Comparison of ENCODE assay signal across 35 cellular contexts in genomic region chr12:54030442-54030801, GRCh38. TPM values are rescaled to one million over a fixed set of nuclear protein-coding genes. Genes with fewer than 3 reads are reported as not detected.
DNase-seq lines count a peak whose midpoint lies in the region; ATAC-seq, FAIRE-seq and TF ChIP-seq lines count a peak whose summit lies in the region.
"Had no signal": no experiment of that assay in that cellular context is flagged by ENCODE, and none has a peak within 500 bp of the region (broad histone marks: within the 10 kb centered on the region; RNA-seq: fewer than 3 reads in every experiment).

No MANE protein-coding gene starts in this region.

- peak overlapping the region; percentile 84 to 89 for H3K27ac ChIP-seq in breast epithelium
- H3K27ac ChIP-seq in mammary epithelial cell (ENCODE audit: insufficient read depth, low read depth, low read length) = no peak overlapping the region
- H3K27ac ChIP-seq in endothelial cell of umbilical vein (ENCODE audit: insufficient read depth, low read depth, low read length) = no peak overlapping the region
- H3K27ac ChIP-seq in neural progenitor cell = no peak overlapping the region
- peak overlapping the region; percentile 61 for H3K27ac ChIP-seq in upper lobe of right lung

- H2AFZ ChIP-seq in mammary epithelial cell (ENCODE audit: low read depth, low read length) (no peak overlapping the region), endothelial cell of umbilical vein (ENCODE audit: low read depth, low read length) (no peak overlapping the region), neural progenitor cell (replicated peaks) (no peak overlapping the region)

- in situ Hi-C loops in mammary epithelial cell (cut with MboI; ENCODE audit: low sequenced_read_pairs in 2 of 2) = no loop called here

- peaks cover 5 to 7% of the 10 kb centered on the region in 2 donors for H3K4me1 ChIP-seq in breast epithelium
- peaks cover 32% of the 10 kb centered on the region for H3K4me1 ChIP-seq in mammary epithelial cell (ENCODE audit: insufficient read depth, low read length)
- H3K4me1 ChIP-seq in endothelial cell of umbilical vein (ENCODE audit: control insufficient read depth, extremely low read depth, insufficient read depth, low read length) = no peaks in the 10 kb centered on the region
- no peaks in the 10 kb centered on the region for H3K4me1 ChIP-seq in neural progenitor cell
- H3K4me1 ChIP-seq in upper lobe of right lung = no peaks in the 10 kb centered on the region

- no peaks in the 10 kb centered on the region for H3K36me3 Mint-ChIP-seq in neural progenitor cell
- H3K36me3 Mint-ChIP-seq: activated naive CD8-positive, alpha-beta T cell had no signal

- no peaks in the 10 kb centered on the region for H3K27me3 ChIP-seq in breast epithelium
- no peaks in the 10 kb centered on the region for H3K27me3 ChIP-seq in mammary epithelial cell (ENCODE audit: insufficient read depth, low read length)
- H3K27me3 ChIP-seq in endothelial cell of umbilical vein (ENCODE audit: control insufficient read depth in 2 of 2, insufficient read depth in 2 of 2, low read length in 2 of 2) = peaks cover 86 to 92% of the 10 kb centered on the region in 2 experiments
- H3K27me3 ChIP-seq in neural progenitor cell = peaks cover 100% of the 10 kb centered on the region
- peaks cover 89% of the 10 kb centered on the region for H3K27me3 ChIP-seq in upper lobe of right lung

- H3F3A ChIP-seq in neural progenitor cell (ENCODE audit: low read depth) = no peaks in the 10 kb centered on the region

- intact Hi-C loops in breast epithelium (cut with DNase I; ENCODE audit: low total_unique reads) (no loop called here), mammary epithelial cell (cut with micrococcal nuclease) (no loop called here), endothelial cell of umbilical vein (cut with micrococcal nuclease) (no loop called here), upper lobe of right lung (cut with DNase I) (no loop called here)

- no peak overlapping the region for H3K27ac Mint-ChIP-seq in neural progenitor cell
- H3K27ac Mint-ChIP-seq: activated CD4-positive, alpha-beta memory T cell treated with anti-CD3 and anti-CD28 coated beads for 36 hours; activated naive CD8-positive, alpha-beta T cell; activated T-helper 2 cell treated with anti-CD3 and anti-CD28 coated beads, Interferon-gamma antibody, Interleukin-2, Interleukin-4, amounts not matched to agents 10 μg/mL and 5 μg/mL and 100 μg/mL, durations not matched to agents 14 hours and 24 hours and 36 hours; CD4-positive, alpha-beta T cell; dendritic cell treated with granulocyte-macrophage colony-stimulating factor and Interleukin-4, amounts not matched to agents 40 ng/mL and 50 ng/mL, for 4 days; HFFc6 had no signal

- no peaks in the 10 kb centered on the region for H3K4me1 Mint-ChIP-seq in neural progenitor cell

- peak overlapping the region; percentile 40 to 71 (median 59) for H3K4me3 ChIP-seq in breast epithelium
- no peak overlapping the region for H3K4me3 ChIP-seq in mammary epithelial cell (replicated peaks in 1 of 3; ENCODE audit: insufficient read depth in 1 of 3, low read depth in 2 of 3, low read length in 3 of 3)
- H3K4me3 ChIP-seq in endothelial cell of umbilical vein (replicated peaks in 1 of 3; ENCODE audit: insufficient read depth in 1 of 3, low read depth in 1 of 3, low read length in 3 of 3) = no peak overlapping the region
- H3K4me3 ChIP-seq in neural progenitor cell = no peak overlapping the region
- no peak overlapping the region for H3K4me3 ChIP-seq in upper lobe of right lung
- H3K4me3 ChIP-seq: GM12878, sigmoid colon had no signal

- H3K9me1 ChIP-seq in endothelial cell of umbilical vein (replicated peaks; ENCODE audit: control insufficient read depth, extremely low read depth, insufficient read depth, low read length) = no peaks in the 10 kb centered on the region

- H3K9me3 ChIP-seq in breast epithelium = no peaks in the 10 kb centered on the region
- no peaks in the 10 kb centered on the region for H3K9me3 ChIP-seq in mammary epithelial cell (replicated peaks; ENCODE audit: insufficient read depth, low read length)
- no peaks in the 10 kb centered on the region for H3K9me3 ChIP-seq in endothelial cell of umbilical vein (replicated peaks; ENCODE audit: control insufficient read depth, insufficient read depth, low read length)
- H3K9me3 ChIP-seq in neural progenitor cell (ENCODE audit: low read depth) = no peaks in the 10 kb centered on the region
- no peaks in the 10 kb centered on the region for H3K9me3 ChIP-seq in upper lobe of right lung
- H3K9me3 ChIP-seq: ascending aorta, sigmoid colon had no signal

- dilution Hi-C loops in mammary epithelial cell (cut with HindIII; ENCODE audit: low sequenced_read_pairs) (no loop called here), endothelial cell of umbilical vein (cut with MboI; ENCODE audit: extremely low pct_ligation_motif_present, low sequenced_read_pairs) (no loop called here)

- TF ChIP-seq POLR2A in breast epithelium (IDR thresholded peaks at IDR 0.05) (no peak), endothelial cell of umbilical vein (IDR thresholded peaks at IDR 0.05; ENCODE audit: low read depth, low read length) (no peak)

- ATAC-seq in upper lobe of right lung = no peak
- no peak for ATAC-seq in HG03175 (IDR thresholded peaks at IDR 0.05; ENCODE audit: unreplicated experiment)
- ATAC-seq: activated CD4-positive, CD25-positive, alpha-beta regulatory T cell treated with anti-CD3 and anti-CD28 coated beads, Interleukin-2, amount 50 U/mL, for 24 hours; GM12878 had no signal

- H3K27me3 Mint-ChIP-seq in neural progenitor cell (ENCODE audit: insufficient read depth, low read depth) = peaks cover 88% of the 10 kb centered on the region

- H3K9me3 Mint-ChIP-seq in neural progenitor cell = peaks cover 9% of the 10 kb centered on the region
- H3K9me3 Mint-ChIP-seq: activated T-helper 2 cell treated with anti-CD3 and anti-CD28 coated beads, Interferon-gamma antibody, Interleukin-2, Interleukin-4, amounts not matched to agents 10 μg/mL and 5 μg/mL and 100 μg/mL, durations not matched to agents 14 hours and 24 hours and 36 hours had no signal

- POLR2A ChIA-PET in endothelial cell of umbilical vein (lab: Charles Lee) = no interaction called here

- FAIRE-seq in endothelial cell of umbilical vein (lab: Jason Lieb, UNC) = no peak
- FAIRE-seq: GM12878, kidney had no signal

- CTCF ChIA-PET in mammary epithelial cell (lab: Charles Lee; ENCODE audit: low non-redundant PET) = no interaction called here
- CTCF ChIA-PET in endothelial cell of umbilical vein (lab: Charles Lee) = interaction anchor here (1.1 to 6.1 kb wide), 4 partner anchors 161 to 358 kb away, joined by 3 to 91 read pairs (median 58); no protein-coding TSS in a partner anchor

- WGBS in mammary epithelial cell (ENCODE audit: low coverage, missing lambda C conversion rate) = 87% methylated on average over 7 of the region's 7 CpGs

- no peak overlapping the region for H3K9ac ChIP-seq in mammary epithelial cell (ENCODE audit: insufficient read depth, low read length)
- H3K9ac ChIP-seq in endothelial cell of umbilical vein (replicated peaks; ENCODE audit: extremely low read depth, insufficient read depth, low read length) = no peak overlapping the region
- no peak overlapping the region for H3K9ac ChIP-seq in neural progenitor cell

- H4K20me1 ChIP-seq in mammary epithelial cell (ENCODE audit: insufficient read depth, low read length) = no peaks in the 10 kb centered on the region
- no peaks in the 10 kb centered on the region for H4K20me1 ChIP-seq in endothelial cell of umbilical vein (replicated peaks; ENCODE audit: control insufficient read depth, extremely low read depth, insufficient read depth, low read length)
- H4K20me1 ChIP-seq in neural progenitor cell (ENCODE audit: low read depth) = peaks cover 91% of the 10 kb centered on the region

- TF ChIP-seq CTCF in breast epithelium (IDR thresholded peaks at IDR 0.05) (no peak), mammary epithelial cell (conservative IDR thresholded peaks at IDR 0.05 in 1 of 2, IDR thresholded peaks at IDR 0.05 in 1 of 2; ENCODE audit: extremely low read depth in 1 of 2, insufficient read depth in 1 of 2, low read depth in 1 of 2, low read length in 2 of 2) (no peak), endothelial cell of umbilical vein (IDR thresholded peaks at IDR 0.05; ENCODE audit: extremely low read depth in 1 of 2, insufficient read depth in 1 of 2, low read depth in 1 of 2, low read length in 2 of 2) (no peak), neural progenitor cell (IDR thresholded peaks at IDR 0.05) (no peak), upper lobe of right lung (IDR thresholded peaks at IDR 0.05) (no peak)

- H3K4me3 Mint-ChIP-seq in neural progenitor cell = peak overlapping the region; percentile 33
- H3K4me3 Mint-ChIP-seq: activated CD4-positive, alpha-beta memory T cell treated with anti-CD3 and anti-CD28 coated beads for 36 hours; activated naive CD8-positive, alpha-beta T cell; CD4-positive, alpha-beta T cell; dendritic cell treated with granulocyte-macrophage colony-stimulating factor and Interleukin-4, amounts not matched to agents 40 ng/mL and 50 ng/mL, for 4 days; HFFc6 had no signal

- BruUV-seq in mammary epithelial cell (replicated peaks; lab: Mats Ljungman, UMichigan) = no TSS peak
- BruUV-seq in endothelial cell of umbilical vein (replicated peaks; lab: Mats Ljungman, UMichigan) = no TSS peak

- H3K4me2 ChIP-seq in mammary epithelial cell (ENCODE audit: insufficient read depth, low read depth, low read length) (no peak overlapping the region), endothelial cell of umbilical vein (ENCODE audit: insufficient read depth, low read length) (no peak overlapping the region), neural progenitor cell (no peak overlapping the region)

- H3K79me2 ChIP-seq in mammary epithelial cell (ENCODE audit: insufficient read depth, low read length) = peaks cover 28% of the 10 kb centered on the region
- H3K79me2 ChIP-seq in endothelial cell of umbilical vein (ENCODE audit: control insufficient read depth, insufficient read depth, low read length) = no peaks in the 10 kb centered on the region
- no peaks in the 10 kb centered on the region for H3K79me2 ChIP-seq in neural progenitor cell (ENCODE audit: low read depth)

- H3K36me3 ChIP-seq in breast epithelium (no peaks in the 10 kb centered on the region), mammary epithelial cell (ENCODE audit: insufficient read depth, low read length) (no peaks in the 10 kb centered on the region), endothelial cell of umbilical vein (ENCODE audit: control insufficient read depth in 2 of 2, extremely low read depth in 1 of 2, insufficient read depth in 2 of 2, low read length in 2 of 2) (no peaks in the 10 kb centered on the region), neural progenitor cell (no peaks in the 10 kb centered on the region), upper lobe of right lung (no peaks in the 10 kb centered on the region)
- H3K36me3 ChIP-seq: ascending aorta, sigmoid colon had no signal

- DNase-seq in breast epithelium (ENCODE audit: low spot score in 2 of 2) = no peak
- no peak for DNase-seq in mammary epithelial cell
- no peak for DNase-seq in endothelial cell of umbilical vein (ENCODE audit: low read depth, low spot score)
- DNase-seq in neural progenitor cell (ENCODE audit: low spot score) = no peak
- no peak for DNase-seq in upper lobe of right lung
- no peak for DNase-seq in GDM1 (lab: John Stamatoyannopoulos, UW)
- no peak for DNase-seq in NCI-H1105 treated with DMSO at 0.1 percent for 48 hours (lab: John Stamatoyannopoulos, UW)
- DNase-seq: activated CD4-positive, alpha-beta memory T cell treated with anti-CD3 and anti-CD28 coated beads for 36 hours; activated CD8-positive, alpha-beta memory T cell treated with anti-CD3 and anti-CD28 coated beads, Interleukin-2, amount 50 U/mL, for 4 hours; AML-193; CD4-positive, alpha-beta T cell; central memory CD4-positive, alpha-beta T cell; HFFc6; IMR-90; NCI-H1092; NCI-H2081 treated with DMSO at 0.1 percent for 48 hours; NCI-H226; RPMI8226; sigmoid colon; stimulated activated naive CD4-positive, alpha-beta T cell treated with Interleukin-2 at 50 U/mL for 16 hours had no signal

RNA-seq across cellular contexts. Expression of gene HOXC6, which starts 2.2 kb away (rescaled TPM):
- total RNA-seq in breast epithelium (1 to 10 TPM; 3.3 to 4.1 (median 4.0) TPM), mammary epithelial cell (10 to 100 TPM in 1 of 2 donors, 1 to 10 TPM in 1; 1.7 to 10.9 TPM), endothelial cell of umbilical vein (0.51 and 0.58 TPM in 2 replicates), neural progenitor cell (ENCODE audit: low replicate concordance) (not detected in 2 replicates), upper lobe of right lung (1.4 TPM)
- polyA plus RNA-seq in mammary epithelial cell (4.2 TPM), endothelial cell of umbilical vein (0.57 and 0.72 TPM in 2 replicates)
- polyA minus RNA-seq in mammary epithelial cell (0.57 TPM), endothelial cell of umbilical vein (0.40 and 0.97 TPM in 2 replicates)
- polyA plus RNA-seq in endothelial cell of umbilical vein (2011; cell fraction: cytosol; rRNA removed) = 0.45 TPM in 2 replicates
- polyA plus RNA-seq in endothelial cell of umbilical vein (2011; cell fraction: nucleus; rRNA removed) = 0.99 and 1.0 TPM in 2 replicates
- 5.4 and 9.5 TPM in 2 replicates for polyA plus RNA-seq in endothelial cell of umbilical vein (2012)
- polyA minus RNA-seq in endothelial cell of umbilical vein (2011; cell fraction: cytosol; rRNA and poly(A)+ RNA removed) = 2.0 TPM
- polyA minus RNA-seq in endothelial cell of umbilical vein (2011; cell fraction: nucleus; rRNA and poly(A)+ RNA removed) = not detected in 2 replicates
- total RNA-seq: activated CD4-positive, alpha-beta memory T cell treated with anti-CD3 and anti-CD28 coated beads for 36 hours; activated T-helper 2 cell treated with anti-CD3 and anti-CD28 coated beads, Interferon-gamma antibody, Interleukin-2, Interleukin-4, amounts not matched to agents 10 μg/mL and 5 μg/mL and 100 μg/mL, durations not matched to agents 14 hours and 24 hours and 36 hours; CD4-positive, alpha-beta T cell; IMR-90; sigmoid colon; T-helper 1 cell treated with Interleukin-12 subunit alpha and Interleukin-12 subunit beta and Interleukin-4 antibody, amounts not matched to agents 30 ng/mL and 1 ng/mL, for 36 hours had no signal
- polyA plus RNA-seq: liver, sigmoid colon had no signal

RNA-seq across cellular contexts. Expression of gene HOXC5, which starts 2.4 kb away (rescaled TPM):
- total RNA-seq in breast epithelium (under 1 TPM; 0.73 to 0.98 (median 0.96) TPM), mammary epithelial cell (1 to 10 TPM in 1 of 2 donors, under 1 TPM in 1; 0.67 to 1.4 TPM), endothelial cell of umbilical vein (not detected in 2 replicates), neural progenitor cell (ENCODE audit: low replicate concordance) (not detected in 2 replicates), upper lobe of right lung (not detected)
- polyA plus RNA-seq in mammary epithelial cell (0.80 TPM), endothelial cell of umbilical vein (not detected in 2 replicates)
- polyA minus RNA-seq in mammary epithelial cell (not detected), endothelial cell of umbilical vein (not detected in 2 replicates)
- polyA plus RNA-seq in endothelial cell of umbilical vein (2011; cell fraction: cytosol; rRNA removed) = not detected in 2 replicates
- 0.07 and 0.08 TPM in 2 replicates for polyA plus RNA-seq in endothelial cell of umbilical vein (2011; cell fraction: nucleus; rRNA removed)
- polyA plus RNA-seq in endothelial cell of umbilical vein (2012) = 0.13 and 0.38 TPM in 2 replicates
- polyA minus RNA-seq in endothelial cell of umbilical vein (2011; cell fraction: cytosol; rRNA and poly(A)+ RNA removed) = not detected
- not detected in 2 replicates for polyA minus RNA-seq in endothelial cell of umbilical vein (2011; cell fraction: nucleus; rRNA and poly(A)+ RNA removed)
- total RNA-seq: A172; activated CD4-positive, alpha-beta memory T cell treated with anti-CD3 and anti-CD28 coated beads for 36 hours; activated T-helper 2 cell treated with anti-CD3 and anti-CD28 coated beads, Interferon-gamma antibody, Interleukin-2, Interleukin-4, amounts not matched to agents 10 μg/mL and 5 μg/mL and 100 μg/mL, durations not matched to agents 14 hours and 24 hours and 36 hours; ascending aorta; CD4-positive, alpha-beta T cell; GM12878; IMR-90; liver; mucosa of gallbladder; SK-MEL-5; T-helper 1 cell treated with Interleukin-12 subunit alpha and Interleukin-12 subunit beta and Interleukin-4 antibody, amounts not matched to agents 30 ng/mL and 1 ng/mL, for 36 hours had no signal
- polyA plus RNA-seq: IMR-90, liver, thymus had no signal

RNA-seq across cellular contexts. Expression of gene HOXC8, which starts 21.6 kb away (rescaled TPM):
- 1 to 10 TPM in 2 of 3 donors, under 1 TPM in 1; 0.73 to 5.4 (median 2.0) TPM for total RNA-seq in breast epithelium
- total RNA-seq in mammary epithelial cell = 1 to 10 TPM; 2.3 to 7.9 TPM
- polyA plus RNA-seq in mammary epithelial cell = 4.3 TPM
- polyA minus RNA-seq in mammary epithelial cell = 3.2 TPM
- 0.35 TPM in 1 of 2 replicates, not detected in the other for total RNA-seq in endothelial cell of umbilical vein
- polyA plus RNA-seq in endothelial cell of umbilical vein = 0.03 and 0.19 TPM in 2 replicates
- polyA plus RNA-seq in endothelial cell of umbilical vein (2011; cell fraction: cytosol; rRNA removed) = 0.03 and 0.11 TPM in 2 replicates
- polyA plus RNA-seq in endothelial cell of umbilical vein (2011; cell fraction: nucleus; rRNA removed) = 0.11 and 0.14 TPM in 2 replicates
- 2.8 and 3.8 TPM in 2 replicates for polyA plus RNA-seq in endothelial cell of umbilical vein (2012)
- 0.08 and 0.15 TPM in 2 replicates for polyA minus RNA-seq in endothelial cell of umbilical vein
- polyA minus RNA-seq in endothelial cell of umbilical vein (2011; cell fraction: cytosol; rRNA and poly(A)+ RNA removed) = not detected
- not detected in 2 replicates for polyA minus RNA-seq in endothelial cell of umbilical vein (2011; cell fraction: nucleus; rRNA and poly(A)+ RNA removed)
- not detected in 2 replicates for total RNA-seq in neural progenitor cell (ENCODE audit: low replicate concordance)
- 0.55 TPM for total RNA-seq in upper lobe of right lung
- total RNA-seq: A172; activated CD4-positive, alpha-beta memory T cell treated with anti-CD3 and anti-CD28 coated beads for 36 hours; activated T-helper 2 cell treated with anti-CD3 and anti-CD28 coated beads, Interferon-gamma antibody, Interleukin-2, Interleukin-4, amounts not matched to agents 10 μg/mL and 5 μg/mL and 100 μg/mL, durations not matched to agents 14 hours and 24 hours and 36 hours; CD4-positive, alpha-beta T cell; GM12878; HFFc6; liver; mucosa of gallbladder; progenitor cell of endocrine pancreas; sigmoid colon; T-helper 1 cell treated with Interleukin-12 subunit alpha and Interleukin-12 subunit beta and Interleukin-4 antibody, amounts not matched to agents 30 ng/mL and 1 ng/mL, for 36 hours had no signal
- polyA plus RNA-seq: GM12878, liver had no signal

RNA-seq across cellular contexts. Expression of gene HOXC4, which starts 23.2 kb away (rescaled TPM):
- total RNA-seq in breast epithelium = 1 to 10 TPM; 1.8 to 2.3 (median 1.9) TPM
- total RNA-seq in mammary epithelial cell = 10 to 100 TPM in 1 of 2 donors, under 1 TPM in 1; 0.83 to 11.9 TPM
- 2.4 TPM for polyA plus RNA-seq in mammary epithelial cell
- polyA minus RNA-seq in mammary epithelial cell = 4.0 TPM
- 0.58 TPM in 1 of 2 replicates, not detected in the other for total RNA-seq in endothelial cell of umbilical vein
- polyA plus RNA-seq in endothelial cell of umbilical vein = 0.06 and 0.14 TPM in 2 replicates
- polyA plus RNA-seq in endothelial cell of umbilical vein (2011; cell fraction: cytosol; rRNA removed) = not detected in 2 replicates
- polyA plus RNA-seq in endothelial cell of umbilical vein (2011; cell fraction: nucleus; rRNA removed) = 0.15 and 0.55 TPM in 2 replicates
- 2.5 and 2.9 TPM in 2 replicates for polyA plus RNA-seq in endothelial cell of umbilical vein (2012)
- polyA minus RNA-seq in endothelial cell of umbilical vein = not detected in 2 replicates
- 0.61 TPM for polyA minus RNA-seq in endothelial cell of umbilical vein (2011; cell fraction: cytosol; rRNA and poly(A)+ RNA removed)
- not detected in 2 replicates for polyA minus RNA-seq in endothelial cell of umbilical vein (2011; cell fraction: nucleus; rRNA and poly(A)+ RNA removed)
- total RNA-seq in neural progenitor cell (ENCODE audit: low replicate concordance) = not detected in 2 replicates
- total RNA-seq in upper lobe of right lung = 0.61 TPM
- total RNA-seq: A172; CD4-positive, alpha-beta T cell; liver had no signal

RNA-seq across cellular contexts. Expression of gene HOXC9, which starts 30.5 kb away (rescaled TPM):
- total RNA-seq in breast epithelium (10 to 100 TPM in 1 of 3 donors, 1 to 10 TPM in 2; 3.8 to 16.8 (median 4.6) TPM), mammary epithelial cell (1 to 10 TPM; 3.2 to 9.4 TPM), endothelial cell of umbilical vein (0.21 and 0.40 TPM in 2 replicates), neural progenitor cell (ENCODE audit: low replicate concordance) (not detected in 2 replicates), upper lobe of right lung (0.61 TPM)
- polyA plus RNA-seq in mammary epithelial cell (2.9 TPM), endothelial cell of umbilical vein (0.54 and 0.58 TPM in 2 replicates)
- polyA minus RNA-seq in mammary epithelial cell (4.2 TPM), endothelial cell of umbilical vein (not detected in 2 replicates)
- 0.32 and 0.35 TPM in 2 replicates for polyA plus RNA-seq in endothelial cell of umbilical vein (2011; cell fraction: cytosol; rRNA removed)
- 0.21 and 0.45 TPM in 2 replicates for polyA plus RNA-seq in endothelial cell of umbilical vein (2011; cell fraction: nucleus; rRNA removed)
- 6.3 and 11.9 TPM in 2 replicates for polyA plus RNA-seq in endothelial cell of umbilical vein (2012)
- polyA minus RNA-seq in endothelial cell of umbilical vein (2011; cell fraction: cytosol; rRNA and poly(A)+ RNA removed) = 3.2 TPM
- not detected in 2 replicates for polyA minus RNA-seq in endothelial cell of umbilical vein (2011; cell fraction: nucleus; rRNA and poly(A)+ RNA removed)
- total RNA-seq: activated CD4-positive, alpha-beta memory T cell treated with anti-CD3 and anti-CD28 coated beads for 36 hours; activated T-helper 2 cell treated with anti-CD3 and anti-CD28 coated beads, Interferon-gamma antibody, Interleukin-2, Interleukin-4, amounts not matched to agents 10 μg/mL and 5 μg/mL and 100 μg/mL, durations not matched to agents 14 hours and 24 hours and 36 hours; CD4-positive, alpha-beta T cell; GM12878; IMR-90; liver; mucosa of gallbladder; progenitor cell of endocrine pancreas; sigmoid colon; T-helper 1 cell treated with Interleukin-12 subunit alpha and Interleukin-12 subunit beta and Interleukin-4 antibody, amounts not matched to agents 30 ng/mL and 1 ng/mL, for 36 hours had no signal
- polyA plus RNA-seq: GM12878, liver had no signal

Comparison
In these comparisons a context has a peak if more than half of its experiments do, and no peak if none do; other contexts are left out.
1. H3K27ac ChIP-seq: peak in breast epithelium (2 of 2) and upper lobe of right lung (single experiment); none in mammary epithelial cell (single experiment), endothelial cell of umbilical vein (single experiment) and neural progenitor cell (single experiment).
2. H3K4me3 ChIP-seq: peak in breast epithelium (3 of 3); none in mammary epithelial cell (0 of 3), endothelial cell of umbilical vein (0 of 3), neural progenitor cell (single experiment) and upper lobe of right lung (single experiment).